Comparison of ENCODE assay signal across 11 cellular contexts in genomic region chr17:43517161-43517560, GRCh38. TPM values are rescaled to one million over a fixed set of nuclear protein-coding genes. Genes with fewer than 3 reads are reported as not detected.
DNase-seq lines count a peak whose midpoint lies in the region; ATAC-seq, FAIRE-seq and TF ChIP-seq lines count a peak whose summit lies in the region.
"Had no signal": no experiment of that assay in that cellular context is flagged by ENCODE, and none has a peak within 500 bp of the region (broad histone marks: within the 10 kb centered on the region; RNA-seq: fewer than 3 reads in every experiment).

No MANE protein-coding gene starts in this region.

- in situ Hi-C loops in HepG2 (cut with HindIII; ENCODE audit: extremely low pct_ligation_motif_present, low pct_unique_long_range_greater_than_20kb) = loop anchor here (10.0 kb wide), 1 partner anchor 248 kb away; no protein-coding TSS in a partner anchor

- no peaks in the 10 kb centered on the region for H3K9me3 ChIP-seq in HepG2 (ENCODE audit: low read length)

- TF ChIP-seq POLR2A in HepG2 (IDR thresholded peaks at IDR 0.05; ENCODE audit: insufficient read depth in 1 of 2, low read depth in 2 of 2, low read length in 2 of 2) = no peak

- no peaks in the 10 kb centered on the region for H4K20me1 ChIP-seq in HepG2 (ENCODE audit: insufficient read depth, low read length)

- H3K36me3 Mint-ChIP-seq in activated T-helper 1 cell treated with anti-CD3 and anti-CD28 coated beads, Interleukin-12 subunit alpha, Interleukin-12 subunit beta, Interleukin-2, Interleukin-4 antibody, amounts not matched to agents 30 ng/mL and 10 ng/mL and 1 ng/mL, durations not matched to agents 14 hours and 24 hours and 36 hours (ENCODE audit: low read depth) = peaks cover 49% of the 10 kb centered on the region
- peaks cover 48% of the 10 kb centered on the region for H3K36me3 Mint-ChIP-seq in osteocyte (ENCODE audit: unreplicated experiment)

- H3K27me3 Mint-ChIP-seq in activated T-helper 1 cell treated with anti-CD3 and anti-CD28 coated beads, Interleukin-12 subunit alpha, Interleukin-12 subunit beta, Interleukin-2, Interleukin-4 antibody, amounts not matched to agents 30 ng/mL and 10 ng/mL and 1 ng/mL, durations not matched to agents 14 hours and 24 hours and 36 hours (ENCODE audit: insufficient read depth) = no peaks in the 10 kb centered on the region
- no peaks in the 10 kb centered on the region for H3K27me3 Mint-ChIP-seq in osteocyte (ENCODE audit: unreplicated experiment)

- intact Hi-C loops in activated T-helper 1 cell treated with anti-CD3 and anti-CD28 coated beads, Interleukin-12 subunit alpha, Interleukin-12 subunit beta, Interleukin-2, Interleukin-4 antibody, amounts not matched to agents 30 ng/mL and 10 ng/mL and 1 ng/mL, durations not matched to agents 14 hours and 24 hours and 36 hours (cut with micrococcal nuclease) = no loop called here
- intact Hi-C loops in HepG2 (cut with micrococcal nuclease; ENCODE audit: unreplicated experiment) = no loop called here

- DNase-seq in GM04504 (ENCODE audit: low read depth) = peak; percentile 10
- DNase-seq in fibroblast of pulmonary artery (ENCODE audit: low read depth) = peak; percentile 27
- DNase-seq in activated T-helper 1 cell treated with anti-CD3 and anti-CD28 coated beads, Interleukin-12 subunit alpha, Interleukin-12 subunit beta, Interleukin-2, Interleukin-4 antibody, amounts not matched to agents 30 ng/mL and 10 ng/mL and 1 ng/mL, durations not matched to agents 14 hours and 24 hours and 36 hours (ENCODE audit: low spot score) = no peak
- no peak for DNase-seq in HepG2 (ENCODE audit: low spot score)
- no peak for DNase-seq in osteocyte (ENCODE audit: extremely low spot score, unreplicated experiment)
- DNase-seq: NCI-H1092; RPMI8226; stimulated activated CD4-positive, alpha-beta T cell treated with anti-CD3 and anti-CD28 coated beads, Interleukin-4, amount 100 ng/mL, for 24 hours had no signal

- 95% methylated on average over 6 of the region's 6 CpGs for WGBS in HepG2 (ENCODE audit: low lambda C conversion rate)

- H3K4me3 Mint-ChIP-seq in activated T-helper 1 cell treated with anti-CD3 and anti-CD28 coated beads, Interleukin-12 subunit alpha, Interleukin-12 subunit beta, Interleukin-2, Interleukin-4 antibody, amounts not matched to agents 30 ng/mL and 10 ng/mL and 1 ng/mL, durations not matched to agents 14 hours and 24 hours and 36 hours = no peak overlapping the region
- no peak overlapping the region for H3K4me3 Mint-ChIP-seq in osteocyte (ENCODE audit: unreplicated experiment)

- TF ChIP-seq RAD21 in HepG2 (CRISPR knock-in tag; IDR thresholded peaks at IDR 0.05) = no peak

- H3K4me2 ChIP-seq in HepG2 (ENCODE audit: low read depth, low read length) = no peak overlapping the region

- no peak overlapping the region for H3K27ac Mint-ChIP-seq in activated T-helper 1 cell treated with anti-CD3 and anti-CD28 coated beads, Interleukin-12 subunit alpha, Interleukin-12 subunit beta, Interleukin-2, Interleukin-4 antibody, amounts not matched to agents 30 ng/mL and 10 ng/mL and 1 ng/mL, durations not matched to agents 14 hours and 24 hours and 36 hours
- H3K27ac Mint-ChIP-seq in osteocyte (ENCODE audit: unreplicated experiment) = no peak overlapping the region

- H3K27me3 ChIP-seq in HepG2 (ENCODE audit: control insufficient read depth in 1 of 2, insufficient read depth in 2 of 2, low read length in 2 of 2) = no peaks in the 10 kb centered on the region

- no peak overlapping the region for H3K9ac ChIP-seq in HepG2 (ENCODE audit: insufficient read depth, low read depth, low read length)

- H3K27ac ChIP-seq in HepG2 (ENCODE audit: extremely low read length, insufficient read depth, low read length) = no peak overlapping the region

- CTCF ChIA-PET in HepG2 (lab: Yijun Ruan, JAX; ENCODE audit: low intra/inter-chr PET ratio, low total read pairs) = no interaction called here

- POLR2A ChIA-PET in HepG2 (lab: Yijun Ruan, JAX) = interaction anchor here (1.0 to 1.4 kb wide), 5 partner anchors 9 to 56 kb away, joined by 3 to 10 read pairs (median 3); partner anchors contain the start of gene ETV4

- ATAC-seq in GM19438 (IDR thresholded peaks at IDR 0.05; ENCODE audit: low read depth, unreplicated experiment) (peak; percentile 27), HG03460 (IDR thresholded peaks at IDR 0.05; ENCODE audit: unreplicated experiment) (peak; percentile 32), GM19467 (IDR thresholded peaks at IDR 0.05; ENCODE audit: unreplicated experiment) (no peak), HepG2 (no peak)

- no TSS peak for BruUV-seq in HepG2 (replicated peaks; lab: Mats Ljungman, UMichigan)

- TF ChIP-seq EP300 in HepG2 (IDR thresholded peaks at IDR 0.05; ENCODE audit: low read depth in 2 of 2, low read length in 2 of 2) (no peak), HepG2 (CRISPR knock-in tag; IDR thresholded peaks at IDR 0.05; ENCODE audit: borderline replicate concordance) (no peak)

- no peaks in the 10 kb centered on the region for H3K9me3 Mint-ChIP-seq in activated T-helper 1 cell treated with anti-CD3 and anti-CD28 coated beads, Interleukin-12 subunit alpha, Interleukin-12 subunit beta, Interleukin-2, Interleukin-4 antibody, amounts not matched to agents 30 ng/mL and 10 ng/mL and 1 ng/mL, durations not matched to agents 14 hours and 24 hours and 36 hours
- H3K9me3 Mint-ChIP-seq in osteocyte (ENCODE audit: unreplicated experiment) = no peaks in the 10 kb centered on the region

- H3K4me3 ChIP-seq in fibroblast of pulmonary artery (replicated peaks; ENCODE audit: low read depth, low read length) (no peak overlapping the region), HepG2 (replicated peaks in 1 of 3; ENCODE audit: insufficient read depth in 1 of 3, low read depth in 2 of 3, low read length in 3 of 3) (no peak overlapping the region)

- peaks cover 34 to 87% of the 10 kb centered on the region in 2 experiments for H3K36me3 ChIP-seq in HepG2 (replicated peaks in 1 of 2; ENCODE audit: control insufficient read depth in 1 of 2, insufficient read depth in 2 of 2, low read length in 2 of 2)

- H2AFZ ChIP-seq in HepG2 (ENCODE audit: low read length) = no peak overlapping the region

- no peak for FAIRE-seq in HepG2 (lab: Jason Lieb, UNC)

- TF ChIP-seq CTCF in fibroblast of pulmonary artery (IDR thresholded peaks at IDR 0.05; ENCODE audit: low read length, missing control alignments) = no peak
- no peak for TF ChIP-seq CTCF in HepG2 (CRISPR knock-in tag; IDR thresholded peaks at IDR 0.05)
- no peak for TF ChIP-seq CTCF in osteocyte (IDR thresholded peaks at IDR 0.05)

- no peaks in the 10 kb centered on the region for H3K79me2 ChIP-seq in HepG2 (ENCODE audit: insufficient read depth, low read length)

- H3K4me1 Mint-ChIP-seq in activated T-helper 1 cell treated with anti-CD3 and anti-CD28 coated beads, Interleukin-12 subunit alpha, Interleukin-12 subunit beta, Interleukin-2, Interleukin-4 antibody, amounts not matched to agents 30 ng/mL and 10 ng/mL and 1 ng/mL, durations not matched to agents 14 hours and 24 hours and 36 hours (ENCODE audit: low read depth) = peaks cover 14% of the 10 kb centered on the region
- H3K4me1 Mint-ChIP-seq in osteocyte (ENCODE audit: unreplicated experiment) = peaks cover 6% of the 10 kb centered on the region

- H3K4me1 ChIP-seq in HepG2 (ENCODE audit: insufficient read depth, low read length) = peaks cover 27% of the 10 kb centered on the region

RNA-seq across cellular contexts. Expression of gene ETV4, which starts 29.0 kb away (rescaled TPM):
- 6.9 and 8.1 TPM in 2 replicates for total RNA-seq in activated T-helper 1 cell treated with anti-CD3 and anti-CD28 coated beads, Interleukin-12 subunit alpha, Interleukin-12 subunit beta, Interleukin-2, Interleukin-4 antibody, amounts not matched to agents 30 ng/mL and 10 ng/mL and 1 ng/mL, durations not matched to agents 14 hours and 24 hours and 36 hours
- total RNA-seq in HepG2 (2016; rRNA removed; fragmentation: Illumina TruSeq; extraction: Trizol) = 126 and 128 TPM in 2 replicates
- 59.4 and 72.0 TPM in 2 replicates for total RNA-seq in HepG2 (2016; cell fraction: cytosol; rRNA removed; fragmentation: Illumina TruSeq; extraction: Trizol; ENCODE audit: low read depth)
- 106 and 130 TPM in 2 replicates for total RNA-seq in HepG2 (2016; cell fraction: insoluble cytoplasmic fraction; rRNA removed; fragmentation: Illumina TruSeq; extraction: Trizol)
- 149 and 180 TPM in 2 replicates for total RNA-seq in HepG2 (2016; cell fraction: membrane; rRNA removed; fragmentation: Illumina TruSeq; extraction: Trizol)
- total RNA-seq in HepG2 (2016; cell fraction: nucleus; rRNA removed; fragmentation: Illumina TruSeq; extraction: Trizol) = 70.8 and 88.4 TPM in 2 replicates
- 330 and 361 TPM in 2 replicates for polyA plus RNA-seq in HepG2 (2011; rRNA removed)
- polyA plus RNA-seq in HepG2 (2011; cell fraction: cytosol; rRNA removed) = 170 and 232 TPM in 2 replicates
- polyA plus RNA-seq in HepG2 (2011; cell fraction: nucleus; rRNA removed) = 463 and 506 TPM in 2 replicates
- 277 and 289 TPM in 2 replicates for polyA plus RNA-seq in HepG2 (2012)
- 120 and 136 TPM in 2 replicates for polyA plus RNA-seq in HepG2 (2016; cell fraction: cytosol; fragmentation: Illumina TruSeq; extraction: Trizol; ENCODE audit: low read depth)
- polyA plus RNA-seq in HepG2 (2016; cell fraction: insoluble cytoplasmic fraction; fragmentation: Illumina TruSeq; extraction: Trizol; ENCODE audit: low read depth) = 164 and 205 TPM in 2 replicates
- polyA plus RNA-seq in HepG2 (2016; cell fraction: membrane; fragmentation: Illumina TruSeq; extraction: Trizol; ENCODE audit: low read depth) = 212 and 220 TPM in 2 replicates
- 278 and 294 TPM in 2 replicates for polyA plus RNA-seq in HepG2 (2016; cell fraction: nucleus; fragmentation: Illumina TruSeq; extraction: Trizol; ENCODE audit: insufficient read depth, low read depth)
- polyA minus RNA-seq in HepG2 (2011; rRNA and poly(A)+ RNA removed; ENCODE audit: low replicate concordance) = 3.5 and 231 TPM in 2 replicates
- polyA minus RNA-seq in HepG2 (2011; cell fraction: cytosol; rRNA and poly(A)+ RNA removed) = 120 and 134 TPM in 2 replicates
- polyA minus RNA-seq in HepG2 (2011; cell fraction: nucleus; rRNA and poly(A)+ RNA removed) = 97.1 and 102 TPM in 2 replicates
- total RNA-seq in osteocyte = 5.9 and 6.5 TPM in 2 replicates

RNA-seq across cellular contexts. Expression of gene DHX8, which starts 33.4 kb away (rescaled TPM):
- 57.0 and 59.8 TPM in 2 replicates for total RNA-seq in activated T-helper 1 cell treated with anti-CD3 and anti-CD28 coated beads, Interleukin-12 subunit alpha, Interleukin-12 subunit beta, Interleukin-2, Interleukin-4 antibody, amounts not matched to agents 30 ng/mL and 10 ng/mL and 1 ng/mL, durations not matched to agents 14 hours and 24 hours and 36 hours
- total RNA-seq in HepG2 (2016; rRNA removed; fragmentation: Illumina TruSeq; extraction: Trizol) = 48.9 and 66.9 TPM in 2 replicates
- total RNA-seq in HepG2 (2016; cell fraction: cytosol; rRNA removed; fragmentation: Illumina TruSeq; extraction: Trizol; ENCODE audit: low read depth) = 7.3 and 7.5 TPM in 2 replicates
- 48.9 and 59.5 TPM in 2 replicates for total RNA-seq in HepG2 (2016; cell fraction: insoluble cytoplasmic fraction; rRNA removed; fragmentation: Illumina TruSeq; extraction: Trizol)
- total RNA-seq in HepG2 (2016; cell fraction: membrane; rRNA removed; fragmentation: Illumina TruSeq; extraction: Trizol) = 13.7 and 14.3 TPM in 2 replicates
- total RNA-seq in HepG2 (2016; cell fraction: nucleus; rRNA removed; fragmentation: Illumina TruSeq; extraction: Trizol) = 36.4 and 38.7 TPM in 2 replicates
- polyA plus RNA-seq in HepG2 (2011; rRNA removed) = 23.6 and 24.8 TPM in 2 replicates
- 19.6 and 23.9 TPM in 2 replicates for polyA plus RNA-seq in HepG2 (2011; cell fraction: cytosol; rRNA removed)
- 28.8 and 31.8 TPM in 2 replicates for polyA plus RNA-seq in HepG2 (2011; cell fraction: nucleus; rRNA removed)
- polyA plus RNA-seq in HepG2 (2012) = 24.9 and 33.1 TPM in 2 replicates
- 1.9 and 2.2 TPM in 2 replicates for polyA plus RNA-seq in HepG2 (2016; cell fraction: cytosol; fragmentation: Illumina TruSeq; extraction: Trizol; ENCODE audit: low read depth)
- 37.7 and 41.9 TPM in 2 replicates for polyA plus RNA-seq in HepG2 (2016; cell fraction: insoluble cytoplasmic fraction; fragmentation: Illumina TruSeq; extraction: Trizol; ENCODE audit: low read depth)
- 4.4 and 5.7 TPM in 2 replicates for polyA plus RNA-seq in HepG2 (2016; cell fraction: membrane; fragmentation: Illumina TruSeq; extraction: Trizol; ENCODE audit: low read depth)
- 36.7 and 42.2 TPM in 2 replicates for polyA plus RNA-seq in HepG2 (2016; cell fraction: nucleus; fragmentation: Illumina TruSeq; extraction: Trizol; ENCODE audit: insufficient read depth, low read depth)
- 67.3 and 93.6 TPM in 2 replicates for polyA minus RNA-seq in HepG2 (2011; rRNA and poly(A)+ RNA removed; ENCODE audit: low replicate concordance)
- polyA minus RNA-seq in HepG2 (2011; cell fraction: cytosol; rRNA and poly(A)+ RNA removed) = 36.8 and 37.9 TPM in 2 replicates
- polyA minus RNA-seq in HepG2 (2011; cell fraction: nucleus; rRNA and poly(A)+ RNA removed) = 37.6 and 44.9 TPM in 2 replicates
- 68.5 and 70.7 TPM in 2 replicates for total RNA-seq in osteocyte

Comparison
In these comparisons a context has a peak if more than half of its experiments do, and no peak if none do; other contexts are left out.
1. DNase-seq: peak in GM04504 (single experiment) and fibroblast of pulmonary artery (single experiment); none in activated T-helper 1 cell treated with anti-CD3 and anti-CD28 coated beads, Interleukin-12 subunit alpha, Interleukin-12 subunit beta, Interleukin-2, Interleukin-4 antibody, amounts not matched to agents 30 ng/mL and 10 ng/mL and 1 ng/mL, durations not matched to agents 14 hours and 24 hours and 36 hours (single experiment), HepG2 (single experiment) and osteocyte (single experiment).
2. ATAC-seq: peak in GM19438 (single experiment) and HG03460 (single experiment); none in GM19467 (single experiment) and HepG2 (single experiment).